Comparison of ENCODE assay signal across 8 cellular contexts in the genomic region with DNA sequence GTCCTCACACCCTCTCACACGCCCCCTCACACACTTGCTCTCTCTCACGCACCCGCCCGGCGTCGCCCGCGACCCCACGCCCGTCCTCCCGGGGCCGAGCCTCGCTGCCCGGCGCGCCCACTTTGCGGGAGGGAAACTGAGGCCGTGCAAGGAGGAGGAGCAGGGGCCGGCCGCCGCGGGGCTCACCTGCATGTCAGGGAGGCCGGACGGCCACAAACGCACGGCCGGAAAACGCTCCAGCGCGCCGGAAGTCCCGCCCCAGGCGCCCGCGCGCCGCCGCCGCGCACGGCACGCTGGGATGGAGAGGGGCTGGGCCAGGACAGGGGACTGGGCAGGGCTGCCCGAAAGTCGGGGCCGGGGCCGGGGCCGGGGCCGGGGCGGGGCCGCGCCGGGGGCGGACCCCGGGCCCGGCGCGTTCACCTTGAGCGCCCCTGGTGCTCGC. TPM values are rescaled to one million over a fixed set of nuclear protein-coding genes. Genes with fewer than 3 reads are reported as not detected.
A peak's percentile ranks its signal among the peaks of the same experiment; 100 is the strongest.
DNase-seq lines count a peak whose midpoint lies in the region; ATAC-seq and TF ChIP-seq lines count a peak whose summit lies in the region.

A gene (minus strand): TSS at position 222 of the 442 bp plus-strand sequence. CDS start 5,994 bp downstream, outside the sequence.

- peak; percentile 83 for DNase-seq in G401 (ENCODE audit: low spot score)
- peak; percentile 93 for DNase-seq in H9
- DNase-seq in MG63: peak; percentile 89
- no peak for DNase-seq in SK-N-MC (ENCODE audit: low read depth, low spot score)
- peak; percentile 89 for DNase-seq in activated naive CD4-positive, alpha-beta T cell treated with anti-CD3 and anti-CD28 coated beads, Interleukin-2, amount 10 ng/mL, durations not matched to agents 7 days and 5 days
- DNase-seq in globus pallidus (ENCODE audit: low spot score): peak; percentile 76
- DNase-seq in omental fat pad (ENCODE audit: low spot score): peak; percentile 52

- peak; percentile 96 for ATAC-seq in omental fat pad (ENCODE audit: low FRiP score)

- no peaks in the 10 kb centered on the region for H3K27me3 Mint-ChIP-seq in H9 (ENCODE audit: low read depth)
- peaks cover 6% of the 10 kb centered on the region for H3K27me3 Mint-ChIP-seq in activated naive CD4-positive, alpha-beta T cell treated with anti-CD3 and anti-CD28 coated beads, Interleukin-2, amount 10 ng/mL, durations not matched to agents 7 days and 5 days

- H3K27ac ChIP-seq in H9 (ENCODE audit: insufficient read length, low read depth, low read length): no peak within 1 kb of the TSS
- H3K27ac ChIP-seq in SK-N-MC: peak within 1 kb of the TSS; percentile 54; the same call in 1 of the 2 replicates
- H3K27ac ChIP-seq in temporal lobe (ENCODE audit: low read depth, low read length): peak within 1 kb of the TSS; percentile 50

- H3K27me3 ChIP-seq in H9 (ENCODE audit: insufficient read depth, low read length) (no peaks in the 10 kb centered on the region), MG63 (no peaks in the 10 kb centered on the region)

- no peak within 1 kb of the TSS for H2BK12ac ChIP-seq in H9 (ENCODE audit: insufficient read length, low read depth, low read length)

- H2AK5ac ChIP-seq in H9 (ENCODE audit: insufficient read length, low read length): no peak within 1 kb of the TSS

- peaks cover 0 to 27% (median 15%) of the 10 kb centered on the region in 3 experiments; a peak in 5 of 7 replicates for H3K36me3 Mint-ChIP-seq in H9 (ENCODE audit: insufficient read depth in 1 of 3, low read depth in 3 of 3)
- H3K36me3 Mint-ChIP-seq in activated naive CD4-positive, alpha-beta T cell treated with anti-CD3 and anti-CD28 coated beads, Interleukin-2, amount 10 ng/mL, durations not matched to agents 7 days and 5 days: peaks cover 4% of the 10 kb centered on the region

- peak within 1 kb of the TSS; percentile 70 for H3K4me2 ChIP-seq in H9 (ENCODE audit: insufficient read depth, insufficient read length, low read length)

- H3K4ac ChIP-seq in H9 (ENCODE audit: low read depth, low read length): no peak within 1 kb of the TSS

- H2AFZ ChIP-seq in H9 (ENCODE audit: low read length): no peak within 1 kb of the TSS

- H3K9me3 ChIP-seq in H9 (ENCODE audit: control insufficient read depth, low read depth, low read length) (no peaks in the 10 kb centered on the region), MG63 (no peaks in the 10 kb centered on the region), SK-N-MC (ENCODE audit: low read depth, low read length) (no peaks in the 10 kb centered on the region)

- H2BK15ac ChIP-seq in H9 (ENCODE audit: low read depth, low read length): no peak within 1 kb of the TSS

- peak within 1 kb of the TSS; percentile 48; the same call in 1 of the 2 replicates for H3K14ac ChIP-seq in H9 (ENCODE audit: insufficient read depth, low read length)

- H3K4me3 ChIP-seq in MG63: peak within 1 kb of the TSS; percentile 100
- H3K4me3 ChIP-seq in SK-N-MC: peak within 1 kb of the TSS; percentile 83

- peaks cover 18% of the 10 kb centered on the region for H3K23me2 ChIP-seq in H9 (ENCODE audit: insufficient read length, low read depth, low read length, poor library complexity, severe bottlenecking)

- H3K9me3 Mint-ChIP-seq in H9: no peaks in the 10 kb centered on the region; a peak in 1 of 5 replicates
- H3K9me3 Mint-ChIP-seq in activated naive CD4-positive, alpha-beta T cell treated with anti-CD3 and anti-CD28 coated beads, Interleukin-2, amount 10 ng/mL, durations not matched to agents 7 days and 5 days: no peaks in the 10 kb centered on the region

- no peaks in the 10 kb centered on the region; the same call in 1 of the 2 replicates for H3K4me1 ChIP-seq in H9 (ENCODE audit: insufficient read depth, low read length)

- peak within 1 kb of the TSS; percentile 32 for H3K18ac ChIP-seq in H9 (ENCODE audit: insufficient read length, low read depth, low read length)

- H3K56ac ChIP-seq in H9 (ENCODE audit: insufficient read length, low read depth, low read length): no peak within 1 kb of the TSS

- no peak within 1 kb of the TSS for H2BK5ac ChIP-seq in H9 (ENCODE audit: insufficient read length, low read length)

- peak within 1 kb of the TSS; percentile 53 for H2BK120ac ChIP-seq in H9 (ENCODE audit: low read depth, low read length, poor library complexity, severe bottlenecking)

- CTCF ChIA-PET in activated naive CD4-positive, alpha-beta T cell treated with anti-CD3 and anti-CD28 coated beads, Interleukin-2, amount 10 ng/mL, durations not matched to agents 7 days and 5 days (lab: Charles Lee): interaction anchor here (1.9 kb wide), 1 partner anchor 62 kb away, joined by 6 read pairs; no protein-coding TSS in a partner anchor

- H4K91ac ChIP-seq in H9 (ENCODE audit: insufficient read length, low read depth, low read length): no peak within 1 kb of the TSS

- peaks cover 6% of the 10 kb centered on the region for H3K79me1 ChIP-seq in H9 (ENCODE audit: insufficient read depth, low read depth, low read length, poor library complexity, severe bottlenecking)

- peak within 1 kb of the TSS; percentile 69 for H3K9ac ChIP-seq in H9 (ENCODE audit: extremely low read depth, insufficient read length, low read length)
- H3K9ac ChIP-seq in SK-N-MC (ENCODE audit: insufficient read length): peak within 1 kb of the TSS; percentile 89

- H3K23ac ChIP-seq in H9 (ENCODE audit: insufficient read length, low read depth, low read length): no peak within 1 kb of the TSS

- H3K4me3 Mint-ChIP-seq in H9: peak within 1 kb of the TSS; percentile 94 to 98
- H3K4me3 Mint-ChIP-seq in activated naive CD4-positive, alpha-beta T cell treated with anti-CD3 and anti-CD28 coated beads, Interleukin-2, amount 10 ng/mL, durations not matched to agents 7 days and 5 days: peak within 1 kb of the TSS; percentile 94

- no peak within 1 kb of the TSS for H3T11ph ChIP-seq in H9 (ENCODE audit: low read length)

- H2BK20ac ChIP-seq in H9 (ENCODE audit: low read depth, low read length, poor library complexity, severe bottlenecking): no peak within 1 kb of the TSS

- H3K4me1 Mint-ChIP-seq in H9: peaks cover 9 to 14% of the 10 kb centered on the region in 2 experiments
- H3K4me1 Mint-ChIP-seq in activated naive CD4-positive, alpha-beta T cell treated with anti-CD3 and anti-CD28 coated beads, Interleukin-2, amount 10 ng/mL, durations not matched to agents 7 days and 5 days: peaks cover 28% of the 10 kb centered on the region

- H4K8ac ChIP-seq in H9 (replicated peaks; ENCODE audit: insufficient read length, low read depth, low read length): no peak within 1 kb of the TSS

- TF ChIP-seq CTCF in H9 (conservative IDR thresholded peaks at IDR 0.05) (no peak), omental fat pad (IDR thresholded peaks at IDR 0.05) (no peak)

- in situ Hi-C loops in G401 (cut with HindIII; ENCODE audit: low sequenced_read_pairs): no loop called here

- peaks cover 3% of the 10 kb centered on the region; the same call in 1 of the 2 replicates for H3K79me2 ChIP-seq in H9 (ENCODE audit: insufficient read depth, low read length)

- H3K36me3 ChIP-seq in MG63 (peaks cover 27% of the 10 kb centered on the region), SK-N-MC (ENCODE audit: insufficient read depth, low read length) (peaks cover 2% of the 10 kb centered on the region; the same call in 1 of the 2 replicates)

- peak within 1 kb of the TSS; percentile 82 to 90 (median 85); a peak in 6 of 7 replicates for H3K27ac Mint-ChIP-seq in H9
- H3K27ac Mint-ChIP-seq in activated naive CD4-positive, alpha-beta T cell treated with anti-CD3 and anti-CD28 coated beads, Interleukin-2, amount 10 ng/mL, durations not matched to agents 7 days and 5 days: peak within 1 kb of the TSS; percentile 86

- peaks cover 3% of the 10 kb centered on the region for H4K20me1 ChIP-seq in H9 (ENCODE audit: control insufficient read depth, insufficient read depth, insufficient read length)

- WGBS in H9 (ENCODE audit: extremely low coverage, insufficient read length, low lambda C conversion rate): no CpG with 5 or more reads among the region's 59 CpGs

- no peak within 1 kb of the TSS for H4K5ac ChIP-seq in H9 (ENCODE audit: insufficient read length, low read depth, low read length)

RNA-seq across cellular contexts. Expression of the gene that starts here (rescaled TPM):
- total RNA-seq in G401 (2014; rRNA removed; shearing (Covaris generic)): 64.2 and 83.4 TPM in 2 replicates
- 87.2 and 89.4 TPM in 2 replicates for total RNA-seq in H9 (2021)
- total RNA-seq in MG63 (2014; rRNA removed; shearing (Covaris generic); ENCODE audit: low replicate concordance): 88.4 and 139 TPM in 2 replicates
- 10 to 100 TPM; 56.6 to 90.5 (median 79.8) TPM for total RNA-seq in omental fat pad
- 17.5 TPM for total RNA-seq in temporal lobe
